In the genomic region with DNA sequence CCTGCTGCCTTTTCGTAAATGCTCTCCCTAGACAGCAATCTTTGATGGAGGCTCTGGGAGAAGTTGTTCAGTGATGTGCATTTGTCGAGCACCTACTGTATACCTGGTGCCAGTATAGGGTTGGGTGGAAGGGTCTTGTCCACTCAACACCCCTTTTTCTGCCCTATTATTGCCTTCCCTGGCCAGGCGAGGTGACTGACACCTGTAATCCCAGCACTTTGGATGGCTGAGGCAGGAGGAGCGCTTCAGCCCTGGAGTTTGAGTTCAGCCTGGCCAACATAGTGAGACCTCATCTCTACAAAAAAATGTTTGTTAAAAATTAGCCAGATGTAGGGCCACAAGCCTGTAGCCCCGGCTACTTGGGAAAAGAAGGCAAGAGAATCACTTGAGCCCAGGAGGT, we compare ENCODE assay signal across 19 cellular contexts.
"Had no signal": no experiment of that assay in that cellular context is flagged by ENCODE, and none has a peak within 500 bp of the region (broad histone marks: within the 10 kb centered on the region; RNA-seq: fewer than 3 reads in every experiment).

No MANE protein-coding gene starts in this region.

- H3K9me3 ChIP-seq: heart left ventricle, left lung, prostate gland, tibial artery, upper lobe of right lung had no signal

- H3K36me3 ChIP-seq: prostate gland had no signal

- H2AFZ ChIP-seq: parathyroid adenoma had no signal

- H3K4me3 ChIP-seq: heart left ventricle, left lung, lung, prostate gland, skin epidermis, tibial artery, upper lobe of right lung had no signal

- ATAC-seq: foreskin keratinocyte; heart left ventricle; left lung; naive thymus-derived CD4-positive, alpha-beta T cell; sciatic nerve; upper lobe of right lung had no signal

- H3K27ac ChIP-seq: foreskin keratinocyte, parathyroid adenoma, upper lobe of right lung had no signal

- H3K9ac ChIP-seq: parathyroid adenoma had no signal

- DNase-seq: cerebellar nuclear complex; foreskin keratinocyte; hippocampal formation; kidney glomerular epithelial cell; left lung; mesendoderm; naive thymus-derived CD4-positive, alpha-beta T cell; nephron progenitor cell; retina; stimulated activated CD4-positive, alpha-beta T cell treated with anti-CD3 and anti-CD28 coated beads, Interleukin-2, amount 100 ng/mL, for 24 hours; stimulated activated naive CD4-positive, alpha-beta T cell treated with Interleukin-2 at 50 U/mL for 16 hours; tibial artery; upper lobe of right lung had no signal

- H3K27me3 ChIP-seq: foreskin keratinocyte, heart left ventricle, left lung, tibial artery, upper lobe of right lung had no signal

- H3K4me1 ChIP-seq: foreskin keratinocyte, prostate gland, upper lobe of right lung had no signal
